In genomic region chr14:51877807-51878206, GRCh38 we compare ENCODE assay signal across 17 cellular contexts. TPM values are rescaled to one million over a fixed set of nuclear protein-coding genes. Genes with fewer than 3 reads are reported as not detected.
DNase-seq lines count a peak whose midpoint lies in the region; ATAC-seq, FAIRE-seq and TF ChIP-seq lines count a peak whose summit lies in the region.
"Had no signal": no experiment of that assay in that cellular context is flagged by ENCODE, and none has a peak within 500 bp of the region (broad histone marks: within the 10 kb centered on the region; RNA-seq: fewer than 3 reads in every experiment).

No MANE protein-coding gene starts in this region.

- H3K4me1 Mint-ChIP-seq in CD4-positive, CD25-positive, alpha-beta regulatory T cell, result peaks cover 47 to 88% (median 75%) of the 10 kb centered on the region in 4 donors
- peaks cover 25 to 89% (median 72%) of the 10 kb centered on the region in 4 donors for H3K4me1 Mint-ChIP-seq in naive thymus-derived CD8-positive, alpha-beta T cell
- H3K4me1 Mint-ChIP-seq: H9 had no signal

- no peak overlapping the region for H2AFZ ChIP-seq in PC-3 (ENCODE audit: low read length)

- ATAC-seq in CD4-positive, CD25-positive, alpha-beta regulatory T cell (ENCODE audit: low read depth in 2 of 2), result no peak
- no peak for ATAC-seq in naive thymus-derived CD8-positive, alpha-beta T cell
- ATAC-seq in PC-3, result no peak

- H3K4me1 ChIP-seq in CD4-positive, CD25-positive, alpha-beta regulatory T cell (ENCODE audit: control insufficient read depth, insufficient read depth, low read length, poor library complexity, severe bottlenecking), result peaks cover 50% of the 10 kb centered on the region
- H3K4me1 ChIP-seq in PC-3 (ENCODE audit: insufficient read depth, low read length), result peaks cover 15% of the 10 kb centered on the region

- BruUV-seq in PC-3 (replicated peaks; lab: Mats Ljungman, UMichigan), result no TSS peak

- no peak overlapping the region for H3K4me2 ChIP-seq in PC-3 (ENCODE audit: low read length)

- peak; percentile 16 for FAIRE-seq in D721Med (lab: Jason Lieb, UNC)
- FAIRE-seq: RCC 7860 had no signal

- peaks cover 56% of the 10 kb centered on the region for H3K36me3 Mint-ChIP-seq in CD4-positive, CD25-positive, alpha-beta regulatory T cell
- peaks cover 9 to 60% (median 52%) of the 10 kb centered on the region in 3 donors for H3K36me3 Mint-ChIP-seq in naive thymus-derived CD8-positive, alpha-beta T cell

- peak overlapping the region; percentile 4 for H3K4me3 ChIP-seq in CD4-positive, CD25-positive, alpha-beta regulatory T cell (ENCODE audit: low read depth, low read length)
- H3K4me3 ChIP-seq in PC-3 (ENCODE audit: low read length) (no peak overlapping the region), MG63 (no peak overlapping the region)

- H3K9ac ChIP-seq in PC-3 (ENCODE audit: low read length), result no peak overlapping the region

- no peaks in the 10 kb centered on the region for H4K20me1 ChIP-seq in PC-3 (ENCODE audit: low read length)

- POLR2A ChIA-PET in naive thymus-derived CD8-positive, alpha-beta T cell (lab: Charles Lee), result no interaction called here
- POLR2A ChIA-PET in PC-3 (lab: Charles Lee; ENCODE audit: unreplicated experiment), result no interaction called here

- peak overlapping the region in 2 of 3 donors; percentile 48 to 55 for H3K27ac Mint-ChIP-seq in CD4-positive, CD25-positive, alpha-beta regulatory T cell
- H3K27ac Mint-ChIP-seq in naive thymus-derived CD8-positive, alpha-beta T cell, result peak overlapping the region in 9 of 10 donors; percentile 17 to 84 (median 53)
- H3K27ac Mint-ChIP-seq: H9 had no signal

- H3K9me2 ChIP-seq in PC-3 (replicated peaks; ENCODE audit: low read length), result no peaks in the 10 kb centered on the region

- no peaks in the 10 kb centered on the region for H3K27me3 Mint-ChIP-seq in CD4-positive, CD25-positive, alpha-beta regulatory T cell
- no peaks in the 10 kb centered on the region for H3K27me3 Mint-ChIP-seq in naive thymus-derived CD8-positive, alpha-beta T cell

- H3K27ac ChIP-seq in CD4-positive, CD25-positive, alpha-beta regulatory T cell (ENCODE audit: insufficient read depth, low read length, poor library complexity, severe bottlenecking), result peak overlapping the region; percentile 39
- no peak overlapping the region for H3K27ac ChIP-seq in PC-3 (ENCODE audit: low read length)

- H3K9me3 ChIP-seq in CD4-positive, CD25-positive, alpha-beta regulatory T cell (ENCODE audit: control insufficient read depth in 2 of 2, low read length in 2 of 2), result no peaks in the 10 kb centered on the region
- H3K9me3 ChIP-seq in PC-3 (ENCODE audit: low read length), result no peaks in the 10 kb centered on the region
- H3K9me3 ChIP-seq in MG63, result no peaks in the 10 kb centered on the region

- peaks cover 0 to 1% (median 0%) of the 10 kb centered on the region in 7 donors for H3K9me3 Mint-ChIP-seq in CD4-positive, CD25-positive, alpha-beta regulatory T cell
- peaks cover 0 to 6% (median 0%) of the 10 kb centered on the region in 9 donors for H3K9me3 Mint-ChIP-seq in naive thymus-derived CD8-positive, alpha-beta T cell
- H3K9me3 Mint-ChIP-seq: H9 had no signal

- peak overlapping the region in 2 of 4 donors; percentile 3 to 64 for H3K4me3 Mint-ChIP-seq in CD4-positive, CD25-positive, alpha-beta regulatory T cell
- H3K4me3 Mint-ChIP-seq in naive thymus-derived CD8-positive, alpha-beta T cell, result peak overlapping the region in 1 of 10 donors; percentile 28
- H3K4me3 Mint-ChIP-seq: H9 had no signal

- intact Hi-C loops in PC-3 (cut with micrococcal nuclease), result no loop called here

- H3K36me3 ChIP-seq in CD4-positive, CD25-positive, alpha-beta regulatory T cell (ENCODE audit: control insufficient read depth, insufficient read depth, low read length), result peaks cover 51% of the 10 kb centered on the region
- H3K36me3 ChIP-seq in PC-3 (ENCODE audit: low read depth, low read length) (no peaks in the 10 kb centered on the region), MG63 (no peaks in the 10 kb centered on the region)

- H3F3A ChIP-seq in PC-3 (ENCODE audit: low read length, unreplicated experiment), result no peaks in the 10 kb centered on the region

- TF ChIP-seq CTCF in D721Med (IDR thresholded peaks at IDR 0.05; ENCODE audit: insufficient read depth, missing control alignments), result no peak
- no peak for TF ChIP-seq CTCF in PC-3 (conservative IDR thresholded peaks at IDR 0.05; ENCODE audit: low read depth, low read length)

- CTCF ChIA-PET in PC-3 (lab: Charles Lee), result no interaction called here

- H3K79me2 ChIP-seq in PC-3 (ENCODE audit: low read length), result no peaks in the 10 kb centered on the region

- H3K27me3 ChIP-seq in CD4-positive, CD25-positive, alpha-beta regulatory T cell (ENCODE audit: control insufficient read depth, insufficient read depth, low read length), result no peaks in the 10 kb centered on the region
- H3K27me3 ChIP-seq in PC-3 (ENCODE audit: low read length), result no peaks in the 10 kb centered on the region
- H3K27me3 ChIP-seq in MG63, result no peaks in the 10 kb centered on the region

- DNase-seq in CD4-positive, CD25-positive, alpha-beta regulatory T cell, result no peak
- DNase-seq in D721Med (ENCODE audit: insufficient read length, low spot score), result no peak
- DNase-seq in amniotic epithelial cell (ENCODE audit: low read depth), result peak; percentile 34
- no peak for DNase-seq in naive thymus-derived CD8-positive, alpha-beta T cell
- DNase-seq in PC-3, result no peak
- DNase-seq in NCI-H510A (lab: John Stamatoyannopoulos, UW), result no peak
- DNase-seq in MG63, result no peak
- DNase-seq: AML-193, H9, Kasumi-1, NCI-H1417, NCI-H1930, NCI-H2171, NCI-H446 treated with DMSO at 0.1 percent for 48 hours, NCI-H774, SHP77 had no signal

RNA-seq across cellular contexts. Expression of gene GNG2, which starts 17.4 kb away (rescaled TPM):
- total RNA-seq in CD4-positive, CD25-positive, alpha-beta regulatory T cell, result 252 TPM
- 100 to 1,000 TPM; 145 to 216 (median 195) TPM for polyA plus RNA-seq in CD4-positive, CD25-positive, alpha-beta regulatory T cell
- total RNA-seq in naive thymus-derived CD8-positive, alpha-beta T cell, result 10 to 100 TPM; 57.8 to 66.7 TPM
- polyA plus RNA-seq in naive thymus-derived CD8-positive, alpha-beta T cell, result 100 to 1,000 TPM; 115 to 172 (median 122) TPM
- total RNA-seq in PC-3 (2014; rRNA removed), result 6.8 and 9.3 TPM in 2 replicates
- total RNA-seq in MG63 (2014; rRNA removed; shearing (Covaris generic); ENCODE audit: low replicate concordance), result 5.4 and 6.9 TPM in 2 replicates
